8 cellular contexts compared by ENCODE assay signal in genomic region chr20:23200914-23201313, GRCh38.
DNase-seq lines count a peak whose midpoint lies in the region; ATAC-seq, FAIRE-seq and TF ChIP-seq lines count a peak whose summit lies in the region.

No MANE protein-coding gene starts in this region.

- ATAC-seq in RWPE2 (ENCODE audit: low read depth) (peak; percentile 94), left ventricle myocardium superior (peak; percentile 16), HG02623 (IDR thresholded peaks at IDR 0.05; ENCODE audit: unreplicated experiment) (no peak)
- no peak for ATAC-seq in activated CD4-positive, CD25-positive, alpha-beta regulatory T cell treated with anti-CD3 and anti-CD28 coated beads, Interleukin-2, amount 50 U/mL, for 24 hours

- intact Hi-C loops in A673 (cut with micrococcal nuclease; ENCODE audit: unreplicated experiment) (no loop called here), left ventricle myocardium superior (cut with micrococcal nuclease) (no loop called here)

- no peaks in the 10 kb centered on the region for H3K36me3 ChIP-seq in A673 (ENCODE audit: insufficient read depth, low read length, poor library complexity, severe bottlenecking)
- H3K36me3 ChIP-seq in RWPE2 (ENCODE audit: low read depth) = no peaks in the 10 kb centered on the region

- H3K4me3 ChIP-seq in A673 (ENCODE audit: low read depth, low read length, poor library complexity, severe bottlenecking) (no peak overlapping the region), RWPE2 (ENCODE audit: severe bottlenecking) (no peak overlapping the region)

- H3K27me3 ChIP-seq in A673 (replicated peaks; ENCODE audit: insufficient read depth, low read depth, low read length, poor library complexity) = peaks cover 91% of the 10 kb centered on the region
- H3K27me3 ChIP-seq in RWPE2 (ENCODE audit: insufficient read depth, poor library complexity, severe bottlenecking) = no peaks in the 10 kb centered on the region

- DNase-seq in A673 (ENCODE audit: low spot score) (peak; percentile 24), H4 (ENCODE audit: low spot score) (peak; percentile 39), RWPE2 (ENCODE audit: low spot score) (no peak), left ventricle myocardium superior (no peak), H54 (ENCODE audit: insufficient read length, low spot score) (no peak)
- DNase-seq in stimulated activated CD8-positive, alpha-beta memory T cell treated with anti-CD3 and anti-CD28 coated beads, Interleukin-4, amount 100 ng/mL, for 48 hours = no peak

- H3K4me1 ChIP-seq in A673 (ENCODE audit: insufficient read depth, low read length, poor library complexity, severe bottlenecking) (no peaks in the 10 kb centered on the region), RWPE2 (ENCODE audit: insufficient read depth, poor library complexity, severe bottlenecking) (no peaks in the 10 kb centered on the region)

- H3K27ac ChIP-seq in A673 (ENCODE audit: low read depth, low read length, poor library complexity, severe bottlenecking) = no peak overlapping the region
- no peak overlapping the region for H3K27ac ChIP-seq in RWPE2 (ENCODE audit: poor library complexity, severe bottlenecking)

- CTCF ChIA-PET in A673 (lab: Charles Lee) = no interaction called here

- POLR2A ChIA-PET in A673 (lab: Charles Lee; ENCODE audit: low non-redundant PET) = no interaction called here

- FAIRE-seq in H54 (lab: Jason Lieb, UNC) = no peak

- no peak for TF ChIP-seq POLR2A in H54 (IDR thresholded peaks at IDR 0.05; ENCODE audit: low read depth, low read length)

- H3K9me3 ChIP-seq in A673 (ENCODE audit: low read depth, low read length, poor library complexity, severe bottlenecking) (no peaks in the 10 kb centered on the region), RWPE2 (ENCODE audit: severe bottlenecking) (no peaks in the 10 kb centered on the region)

- 0 out of 2 replicates have a peak, but pooled peaks have one; percentile 14 for TF ChIP-seq CTCF in A673 (conservative IDR thresholded peaks at IDR 0.05; ENCODE audit: low read depth, low read length)
- peak; percentile 86 for TF ChIP-seq CTCF in RWPE2 (IDR thresholded peaks at IDR 0.05; ENCODE audit: poor library complexity, severe bottlenecking)

- BruUV-seq in A673 (replicated peaks; lab: Mats Ljungman, UMichigan) = no TSS peak

Comparison
In these comparisons a context has a peak if more than half of its experiments do, and no peak if none do; other contexts are left out.
1. DNase-seq: peak in A673 (single experiment) and H4 (single experiment); none in RWPE2 (single experiment), left ventricle myocardium superior (single experiment), stimulated activated CD8-positive, alpha-beta memory T cell treated with anti-CD3 and anti-CD28 coated beads, Interleukin-4, amount 100 ng/mL, for 48 hours (single experiment) and H54 (single experiment).
2. ATAC-seq: peak in RWPE2 (single experiment) and left ventricle myocardium superior (single experiment); none in HG02623 (single experiment) and activated CD4-positive, CD25-positive, alpha-beta regulatory T cell treated with anti-CD3 and anti-CD28 coated beads, Interleukin-2, amount 50 U/mL, for 24 hours (0 of 2).